9 cellular contexts compared by ENCODE assay signal in the genomic region with DNA sequence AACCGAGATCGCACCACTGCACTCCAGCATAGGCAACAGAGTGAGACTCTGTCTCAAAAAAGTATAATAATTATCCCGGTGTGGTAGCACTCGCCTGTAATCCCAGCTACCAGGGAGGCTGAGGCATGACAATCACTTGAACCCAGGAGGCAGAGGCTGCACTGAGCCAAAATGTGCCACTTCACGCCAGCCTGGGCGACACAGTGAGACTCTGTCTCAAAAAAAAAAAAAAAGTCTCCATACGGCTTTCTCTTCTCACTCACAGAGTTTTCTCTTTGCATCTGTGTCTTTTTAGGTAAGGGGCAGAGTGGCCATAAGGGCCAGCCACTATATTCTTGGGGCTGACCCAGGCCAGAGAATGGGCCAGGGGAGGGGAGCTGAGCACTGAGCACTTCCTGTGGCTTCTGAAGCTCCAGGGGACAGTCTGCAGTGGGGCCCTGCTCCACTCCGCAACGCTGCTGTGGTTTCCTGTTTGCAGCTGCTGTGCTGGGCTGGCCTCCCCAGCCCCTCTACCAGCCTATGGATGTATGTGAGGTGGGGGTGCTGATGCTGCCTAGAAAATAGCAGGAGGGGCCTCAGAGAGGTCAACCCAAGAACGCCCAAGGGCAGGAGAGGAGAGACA. TPM values are rescaled to one million over a fixed set of nuclear protein-coding genes. Genes with fewer than 3 reads are reported as not detected.
DNase-seq lines count a peak whose midpoint lies in the region; ATAC-seq and TF ChIP-seq lines count a peak whose summit lies in the region.
"Had no signal": no experiment of that assay in that cellular context is flagged by ENCODE, and none has a peak within 500 bp of the region (broad histone marks: within the 10 kb centered on the region; RNA-seq: fewer than 3 reads in every experiment).

No MANE protein-coding gene starts in this region.

- peak overlapping the region; percentile 80 for H3K4me3 Mint-ChIP-seq in CD8-positive, alpha-beta T cell
- H3K4me3 Mint-ChIP-seq in activated CD8-positive, alpha-beta T cell treated with anti-CD3 and anti-CD28 coated beads, Interleukin-2, amount 10 ng/mL, durations not matched to agents 7 days and 5 days, result peak overlapping the region; percentile 60
- H3K4me3 Mint-ChIP-seq in memory B cell, result peak overlapping the region; percentile 11

- 77% methylated on average over 10 of the region's 10 CpGs for WGBS in prostate gland

- H3K36me3 Mint-ChIP-seq in CD8-positive, alpha-beta T cell, result peaks cover 79% of the 10 kb centered on the region
- peaks cover 78% of the 10 kb centered on the region for H3K36me3 Mint-ChIP-seq in activated CD8-positive, alpha-beta T cell treated with anti-CD3 and anti-CD28 coated beads, Interleukin-2, amount 10 ng/mL, durations not matched to agents 7 days and 5 days (ENCODE audit: low read depth)
- H3K36me3 Mint-ChIP-seq in memory B cell, result no peaks in the 10 kb centered on the region

- CTCF ChIA-PET in CD8-positive, alpha-beta T cell (lab: Charles Lee), result interaction anchor here (1.0 to 3.8 kb wide), 5 partner anchors 8 to 42 kb away, joined by 3 to 21 read pairs (median 4); partner anchors contain the start of gene SLA2
- CTCF ChIA-PET in activated CD8-positive, alpha-beta T cell treated with anti-CD3 and anti-CD28 coated beads, Interleukin-2, amount 10 ng/mL, durations not matched to agents 7 days and 5 days (lab: Charles Lee), result interaction anchor here (0.6 to 2.0 kb wide), 15 partner anchors 13 to 179 kb away, joined by 3 to 9 read pairs (median 4); partner anchors contain the start of genes DSN1, RAB5IF and SLA2

- ATAC-seq in CD8-positive, alpha-beta T cell, result peak; percentile 69
- peak; percentile 95 for ATAC-seq in activated CD8-positive, alpha-beta T cell treated with anti-CD3 and anti-CD28 coated beads, Interleukin-2, amount 10 ng/mL, durations not matched to agents 7 days and 5 days
- ATAC-seq in memory B cell (ENCODE audit: low read depth), result peak; percentile 54

- peak; percentile 19 to 81 (median 57) for DNase-seq in CD8-positive, alpha-beta T cell
- DNase-seq in activated CD8-positive, alpha-beta T cell treated with anti-CD3 and anti-CD28 coated beads, Interleukin-2, amount 10 ng/mL, durations not matched to agents 7 days and 5 days, result peak; percentile 78
- DNase-seq in memory B cell (ENCODE audit: low spot score in 2 of 2) (no peak), glomerular visceral epithelial cell (ENCODE audit: extremely low spot score) (no peak), colonic mucosa (no peak), NCI-H1048 (lab: John Stamatoyannopoulos, UW) (no peak), prostate gland (ENCODE audit: low spot score) (no peak)

- H3K9ac ChIP-seq in HUES6 (ENCODE audit: low read length) (peak overlapping the region; percentile 4), colonic mucosa (ENCODE audit: low read depth in 2 of 2, low read length in 2 of 2) (no peak overlapping the region)

- intact Hi-C loops in CD8-positive, alpha-beta T cell (cut with DNase I, micrococcal nuclease), result loop anchor here (2.0 kb wide), 2 partner anchors 15 to 23 kb away; no protein-coding TSS in a partner anchor
- intact Hi-C loops in colonic mucosa (cut with DNase I) (no loop called here), prostate gland (cut with DNase I) (no loop called here)

- TF ChIP-seq CTCF in CD8-positive, alpha-beta T cell (IDR thresholded peaks at IDR 0.05), result no peak
- no peak for TF ChIP-seq CTCF in colonic mucosa (IDR thresholded peaks at IDR 0.05)
- no peak for TF ChIP-seq CTCF in prostate gland (IDR thresholded peaks at IDR 0.05)

- POLR2A ChIA-PET in CD8-positive, alpha-beta T cell (lab: Charles Lee), result interaction anchor here (0.6 to 10.0 kb wide), 8 partner anchors 13 to 123 kb away, joined by 3 to 73 read pairs (median 4); partner anchors contain the start of genes RAB5IF, SLA2 and TGIF2
- POLR2A ChIA-PET in activated CD8-positive, alpha-beta T cell treated with anti-CD3 and anti-CD28 coated beads, Interleukin-2, amount 10 ng/mL, durations not matched to agents 7 days and 5 days (lab: Charles Lee), result interaction anchor here (0.6 to 4.9 kb wide), 6 partner anchors 12 to 888 kb away, joined by 3 to 34 read pairs (median 4); partner anchors contain the start of genes RBM39, SLA2 and TGIF2

- peak overlapping the region; percentile 25 for H3K4me3 ChIP-seq in CD8-positive, alpha-beta T cell (ENCODE audit: low read depth, low read length)
- no peak overlapping the region for H3K4me3 ChIP-seq in HUES6 (ENCODE audit: low read depth, low read length)
- no peak overlapping the region for H3K4me3 ChIP-seq in colonic mucosa
- no peak overlapping the region for H3K4me3 ChIP-seq in prostate gland

- H3K9me3 Mint-ChIP-seq in CD8-positive, alpha-beta T cell, result no peaks in the 10 kb centered on the region
- no peaks in the 10 kb centered on the region for H3K9me3 Mint-ChIP-seq in activated CD8-positive, alpha-beta T cell treated with anti-CD3 and anti-CD28 coated beads, Interleukin-2, amount 10 ng/mL, durations not matched to agents 7 days and 5 days (ENCODE audit: insufficient read depth)
- no peaks in the 10 kb centered on the region for H3K9me3 Mint-ChIP-seq in memory B cell

- H3K4me1 Mint-ChIP-seq in CD8-positive, alpha-beta T cell (ENCODE audit: low read depth), result peaks cover 57% of the 10 kb centered on the region
- H3K4me1 Mint-ChIP-seq in activated CD8-positive, alpha-beta T cell treated with anti-CD3 and anti-CD28 coated beads, Interleukin-2, amount 10 ng/mL, durations not matched to agents 7 days and 5 days (ENCODE audit: low read depth), result peaks cover 65% of the 10 kb centered on the region
- H3K4me1 Mint-ChIP-seq in memory B cell, result peaks cover 8% of the 10 kb centered on the region

- TF ChIP-seq POLR2A in prostate gland (IDR thresholded peaks at IDR 0.05), result no peak

- H3K4me1 ChIP-seq in CD8-positive, alpha-beta T cell (ENCODE audit: insufficient read depth, low read length), result peaks cover 45% of the 10 kb centered on the region
- H3K4me1 ChIP-seq in HUES6 (ENCODE audit: control insufficient read depth, insufficient read depth, low read length) (no peaks in the 10 kb centered on the region), colonic mucosa (no peaks in the 10 kb centered on the region), prostate gland (replicated peaks) (no peaks in the 10 kb centered on the region)

- peak overlapping the region; percentile 97 for H3K27ac Mint-ChIP-seq in CD8-positive, alpha-beta T cell
- H3K27ac Mint-ChIP-seq in activated CD8-positive, alpha-beta T cell treated with anti-CD3 and anti-CD28 coated beads, Interleukin-2, amount 10 ng/mL, durations not matched to agents 7 days and 5 days, result peak overlapping the region; percentile 96
- no peak overlapping the region for H3K27ac Mint-ChIP-seq in memory B cell

- H3K9me3 ChIP-seq in CD8-positive, alpha-beta T cell (ENCODE audit: low read length), result no peaks in the 10 kb centered on the region
- H3K9me3 ChIP-seq in HUES6 (ENCODE audit: control insufficient read depth, insufficient read depth, low read depth, low read length), result no peaks in the 10 kb centered on the region
- H3K9me3 ChIP-seq in colonic mucosa, result no peaks in the 10 kb centered on the region
- no peaks in the 10 kb centered on the region for H3K9me3 ChIP-seq in prostate gland

- H3K27me3 ChIP-seq in CD8-positive, alpha-beta T cell (ENCODE audit: insufficient read depth, low read length), result no peaks in the 10 kb centered on the region
- H3K27me3 ChIP-seq in HUES6 (ENCODE audit: control insufficient read depth, insufficient read depth, low read length) (no peaks in the 10 kb centered on the region), colonic mucosa (no peaks in the 10 kb centered on the region), prostate gland (replicated peaks; ENCODE audit: insufficient read depth) (no peaks in the 10 kb centered on the region)

- H3K27me3 Mint-ChIP-seq in CD8-positive, alpha-beta T cell (ENCODE audit: low read depth), result no peaks in the 10 kb centered on the region
- no peaks in the 10 kb centered on the region for H3K27me3 Mint-ChIP-seq in activated CD8-positive, alpha-beta T cell treated with anti-CD3 and anti-CD28 coated beads, Interleukin-2, amount 10 ng/mL, durations not matched to agents 7 days and 5 days (ENCODE audit: low read depth)
- no peaks in the 10 kb centered on the region for H3K27me3 Mint-ChIP-seq in memory B cell

- peak overlapping the region; percentile 47 for H3K27ac ChIP-seq in CD8-positive, alpha-beta T cell (ENCODE audit: low read depth, low read length)
- no peak overlapping the region for H3K27ac ChIP-seq in HUES6 (ENCODE audit: low read depth, low read length)
- H3K27ac ChIP-seq in colonic mucosa, result no peak overlapping the region
- H3K27ac ChIP-seq in prostate gland, result no peak overlapping the region

- peaks cover 36% of the 10 kb centered on the region for H3K36me3 ChIP-seq in CD8-positive, alpha-beta T cell (ENCODE audit: insufficient read depth, low read length)
- no peaks in the 10 kb centered on the region for H3K36me3 ChIP-seq in HUES6 (ENCODE audit: control insufficient read depth, insufficient read depth, low read length)
- H3K36me3 ChIP-seq in colonic mucosa, result no peaks in the 10 kb centered on the region
- H3K36me3 ChIP-seq in prostate gland, result no peaks in the 10 kb centered on the region

RNA-seq across cellular contexts. Expression of gene SLA2, which starts 16.2 kb away (rescaled TPM):
- 10 to 100 TPM; 58.5 to 60.3 TPM for total RNA-seq in CD8-positive, alpha-beta T cell
- total RNA-seq in activated CD8-positive, alpha-beta T cell treated with anti-CD3 and anti-CD28 coated beads, Interleukin-2, amount 10 ng/mL, durations not matched to agents 7 days and 5 days, result 100 to 1,000 TPM; 131 to 137 TPM
- total RNA-seq in colonic mucosa, result under 1 TPM; 0.58 to 0.59 TPM
- total RNA-seq in prostate gland, result under 1 TPM; 0.28 to 0.73 TPM
- total RNA-seq: lung microvascular endothelial cell had no signal

RNA-seq across cellular contexts. Expression of gene RAB5IF, which starts 24.3 kb away (rescaled TPM):
- total RNA-seq in CD8-positive, alpha-beta T cell, result 100 to 1,000 TPM; 106 to 108 TPM
- total RNA-seq in activated CD8-positive, alpha-beta T cell treated with anti-CD3 and anti-CD28 coated beads, Interleukin-2, amount 10 ng/mL, durations not matched to agents 7 days and 5 days, result 100 to 1,000 TPM; 108 to 109 TPM
- total RNA-seq in colonic mucosa (100 to 1,000 TPM; 143 to 207 TPM), prostate gland (10 to 100 TPM; 72.8 to 92.3 TPM)

RNA-seq across cellular contexts. Expression of gene TGIF2, which starts 56.4 kb away (rescaled TPM):
- total RNA-seq in CD8-positive, alpha-beta T cell, result 10 to 100 TPM; 50.4 to 51.1 TPM
- 10 to 100 TPM; 29.2 to 32.9 TPM for total RNA-seq in activated CD8-positive, alpha-beta T cell treated with anti-CD3 and anti-CD28 coated beads, Interleukin-2, amount 10 ng/mL, durations not matched to agents 7 days and 5 days
- 1 to 10 TPM; 5.6 to 7.3 TPM for total RNA-seq in colonic mucosa
- total RNA-seq in prostate gland, result 10 to 100 TPM; 16.7 to 34.8 TPM

Comparison
In these comparisons a context has a peak if more than half of its experiments do, and no peak if none do; other contexts are left out.
1. DNase-seq: peak in CD8-positive, alpha-beta T cell (7 of 7) and activated CD8-positive, alpha-beta T cell treated with anti-CD3 and anti-CD28 coated beads, Interleukin-2, amount 10 ng/mL, durations not matched to agents 7 days and 5 days (single experiment); none in memory B cell (0 of 2), glomerular visceral epithelial cell (single experiment), colonic mucosa (single experiment), NCI-H1048 (single experiment) and prostate gland (single experiment).
2. H3K4me3 Mint-ChIP-seq: peak in every context shown above with its lines; median percentile 80 in CD8-positive, alpha-beta T cell; 60 in activated CD8-positive, alpha-beta T cell treated with anti-CD3 and anti-CD28 coated beads, Interleukin-2, amount 10 ng/mL, durations not matched to agents 7 days and 5 days; 11 in memory B cell.
3. RNA of gene SLA2, which starts 16.2 kb away (total RNA-seq): 131 to 137 TPM in activated CD8-positive, alpha-beta T cell treated with anti-CD3 and anti-CD28 coated beads, Interleukin-2, amount 10 ng/mL, durations not matched to agents 7 days and 5 days and 58.5 to 60.3 TPM in CD8-positive, alpha-beta T cell; 0.28 to 0.73 TPM in prostate gland and 0.58 to 0.59 TPM in colonic mucosa; every median in the first group is over 10 times any median in the second.
4. intact Hi-C loops: an anchor here in CD8-positive, alpha-beta T cell (2.0 kb wide); none called in colonic mucosa and prostate gland.
5. Peak in every context shown above with its lines, with median percentiles within 50 percentile points of each other: ATAC-seq.